Comparison of ENCODE assay signal across 8 cellular contexts in genomic region chr17:41786227-41787020, GRCh38. TPM values are rescaled to one million over a fixed set of nuclear protein-coding genes. Genes with fewer than 3 reads are reported as not detected.
DNase-seq lines count a peak whose midpoint lies in the region; ATAC-seq and TF ChIP-seq lines count a peak whose summit lies in the region.

JUP (minus strand) TSS chr17:41786711; CDS start chr17:41771854, 14,857 bp downstream.

- H3K27me3 Mint-ChIP-seq in natural killer cell treated with Interleukin-12 subunit alpha and Interleukin-12 subunit beta and Interleukin-15 and Interleukin-18, amount 100 ng/mL, for 72 hours, result peaks cover 9 to 16% of the 10 kb centered on the region in 2 donors

- H3K27ac Mint-ChIP-seq in natural killer cell treated with Interleukin-12 subunit alpha and Interleukin-12 subunit beta and Interleukin-15 and Interleukin-18, amount 100 ng/mL, for 72 hours, result no peak within 1 kb of the TSS

- H3K9me3 Mint-ChIP-seq in natural killer cell treated with Interleukin-12 subunit alpha and Interleukin-12 subunit beta and Interleukin-15 and Interleukin-18, amount 100 ng/mL, for 72 hours, result no peaks in the 10 kb centered on the region

- no peaks in the 10 kb centered on the region for H3K36me3 Mint-ChIP-seq in natural killer cell treated with Interleukin-12 subunit alpha and Interleukin-12 subunit beta and Interleukin-15 and Interleukin-18, amount 100 ng/mL, for 72 hours

- peaks cover 7 to 8% of the 10 kb centered on the region in 2 donors for H3K4me1 Mint-ChIP-seq in natural killer cell treated with Interleukin-12 subunit alpha and Interleukin-12 subunit beta and Interleukin-15 and Interleukin-18, amount 100 ng/mL, for 72 hours (ENCODE audit: low read depth in 2 of 2)

- peak within 1 kb of the TSS; percentile 59 for H3K4me3 Mint-ChIP-seq in natural killer cell treated with Interleukin-12 subunit alpha and Interleukin-12 subunit beta and Interleukin-15 and Interleukin-18, amount 100 ng/mL, for 72 hours

- DNase-seq in COLO668 (lab: John Stamatoyannopoulos, UW; ENCODE audit: unreplicated experiment) (peak; percentile 97), LoVo (ENCODE audit: low spot score) (peak; percentile 98), SHP77 treated with DMSO at 0.1 percent for 48 hours (lab: John Stamatoyannopoulos, UW) (peak; percentile 99), activated gamma-delta T cell treated with Interleukin-2 at 50 U/mL for 16 hours (peak; percentile 82), fibroblast of the aortic adventitia (ENCODE audit: low read depth) (peak; percentile 96)
- DNase-seq in natural killer cell treated with Interleukin-12 subunit alpha and Interleukin-12 subunit beta and Interleukin-15 and Interleukin-18, amount 100 ng/mL, for 72 hours (ENCODE audit: low spot score), result peak; percentile 96
- DNase-seq in stimulated activated naive CD4-positive, alpha-beta T cell treated with Interleukin-2 at 50 U/mL for 16 hours (lab: John Stamatoyannopoulos, UW), result peak; percentile 84

- peak within 1 kb of the TSS; percentile 65 for H3K4me3 ChIP-seq in fibroblast of the aortic adventitia (ENCODE audit: low read depth, low read length)

- peak; percentile 15 for TF ChIP-seq CTCF in fibroblast of the aortic adventitia (IDR thresholded peaks at IDR 0.05; ENCODE audit: insufficient read depth, low read length)

- ATAC-seq in GM21576 (IDR thresholded peaks at IDR 0.05; ENCODE audit: unreplicated experiment), result peak; percentile 75
- ATAC-seq in natural killer cell treated with Interleukin-12 subunit alpha and Interleukin-12 subunit beta and Interleukin-15 and Interleukin-18, amount 100 ng/mL, for 72 hours, result peak; percentile 96 to 98

RNA-seq across cellular contexts. Expression of gene JUP, which starts in this region (rescaled TPM):
- total RNA-seq in fibroblast of the aortic adventitia (ENCODE audit: low replicate concordance), result 4.7 and 8.9 TPM in 2 replicates
- total RNA-seq in natural killer cell treated with Interleukin-12 subunit alpha and Interleukin-12 subunit beta and Interleukin-15 and Interleukin-18, amount 100 ng/mL, for 72 hours, result 1 to 10 TPM in 1 of 2 donors, under 1 TPM in 1; 0.14 to 1.0 TPM

Comparison
In these comparisons a context has a peak if more than half of its experiments do, and no peak if none do; other contexts are left out.
1. Peak in every context shown above with its lines: DNase-seq, ATAC-seq and H3K4me3 ChIP-seq.